Comparison of ENCODE assay signal across 22 cellular contexts in genomic region chr17:12591336-12591735, GRCh38.
DNase-seq lines count a peak whose midpoint lies in the region; ATAC-seq and TF ChIP-seq lines count a peak whose summit lies in the region.
"Had no signal": no experiment of that assay in that cellular context is flagged by ENCODE, and none has a peak within 500 bp of the region (broad histone marks: within the 10 kb centered on the region; RNA-seq: fewer than 3 reads in every experiment).

No MANE protein-coding gene starts in this region.

- no peak overlapping the region for H3K4me3 ChIP-seq in SJCRH30
- no peak overlapping the region for H3K4me3 ChIP-seq in neural progenitor cell
- H3K4me3 ChIP-seq: breast epithelium, dorsolateral prefrontal cortex, pancreas, skin epidermis had no signal

- H3K4me2 ChIP-seq in neural progenitor cell = no peak overlapping the region
- H3K4me2 ChIP-seq: KMS-11 had no signal

- H3K27me3 ChIP-seq in SJCRH30 (no peaks in the 10 kb centered on the region), neural progenitor cell (no peaks in the 10 kb centered on the region)
- H3K27me3 ChIP-seq: breast epithelium, dorsolateral prefrontal cortex, pancreas had no signal

- peaks cover 6% of the 10 kb centered on the region for H3K4me1 ChIP-seq in SJCRH30
- no peaks in the 10 kb centered on the region for H3K4me1 ChIP-seq in neural progenitor cell
- H3K4me1 ChIP-seq: breast epithelium, pancreas had no signal

- H3K79me2 ChIP-seq in neural progenitor cell (ENCODE audit: low read depth) = no peaks in the 10 kb centered on the region

- no peaks in the 10 kb centered on the region for H3K9me3 Mint-ChIP-seq in neural progenitor cell
- peaks cover 16% of the 10 kb centered on the region for H3K9me3 Mint-ChIP-seq in activated T-helper 1 cell treated with anti-CD3 and anti-CD28 coated beads, Interleukin-12 subunit alpha, Interleukin-12 subunit beta, Interleukin-2, Interleukin-4 antibody, amounts not matched to agents 30 ng/mL and 10 ng/mL and 1 ng/mL, durations not matched to agents 14 hours and 24 hours and 36 hours

- H2AFZ ChIP-seq in neural progenitor cell (replicated peaks) = peak overlapping the region; percentile 60

- H3K9me3 ChIP-seq in SJCRH30 (replicated peaks) = no peaks in the 10 kb centered on the region
- H3K9me3 ChIP-seq in neural progenitor cell (ENCODE audit: low read depth) = no peaks in the 10 kb centered on the region
- H3K9me3 ChIP-seq: breast epithelium, pancreas had no signal

- H3K27ac ChIP-seq in SJCRH30 (no peak overlapping the region), neural progenitor cell (no peak overlapping the region)
- H3K27ac ChIP-seq: breast epithelium, dorsolateral prefrontal cortex, KMS-11, pancreas, skin epidermis had no signal

- H3K36me3 ChIP-seq in SJCRH30 (no peaks in the 10 kb centered on the region), neural progenitor cell (no peaks in the 10 kb centered on the region)
- H3K36me3 ChIP-seq: breast epithelium, pancreas had no signal

- H3K4me1 Mint-ChIP-seq in neural progenitor cell = no peaks in the 10 kb centered on the region
- H3K4me1 Mint-ChIP-seq in activated T-helper 1 cell treated with anti-CD3 and anti-CD28 coated beads, Interleukin-12 subunit alpha, Interleukin-12 subunit beta, Interleukin-2, Interleukin-4 antibody, amounts not matched to agents 30 ng/mL and 10 ng/mL and 1 ng/mL, durations not matched to agents 14 hours and 24 hours and 36 hours (ENCODE audit: low read depth) = no peaks in the 10 kb centered on the region
- H3K4me1 Mint-ChIP-seq: activated naive CD8-positive, alpha-beta T cell treated with anti-CD3 and anti-CD28 coated beads for 36 hours; naive B cell had no signal

- H3F3A ChIP-seq in neural progenitor cell (ENCODE audit: low read depth) = no peaks in the 10 kb centered on the region

- peaks cover 3% of the 10 kb centered on the region for H3K27me3 Mint-ChIP-seq in neural progenitor cell (ENCODE audit: insufficient read depth, low read depth)
- H3K27me3 Mint-ChIP-seq in activated T-helper 1 cell treated with anti-CD3 and anti-CD28 coated beads, Interleukin-12 subunit alpha, Interleukin-12 subunit beta, Interleukin-2, Interleukin-4 antibody, amounts not matched to agents 30 ng/mL and 10 ng/mL and 1 ng/mL, durations not matched to agents 14 hours and 24 hours and 36 hours (ENCODE audit: insufficient read depth) = no peaks in the 10 kb centered on the region
- H3K27me3 Mint-ChIP-seq: activated naive CD8-positive, alpha-beta T cell treated with anti-CD3 and anti-CD28 coated beads for 36 hours; naive B cell had no signal

- H3K9ac ChIP-seq in neural progenitor cell = no peak overlapping the region
- H3K9ac ChIP-seq: KMS-11 had no signal

- no peaks in the 10 kb centered on the region for H3K36me3 Mint-ChIP-seq in neural progenitor cell
- no peaks in the 10 kb centered on the region for H3K36me3 Mint-ChIP-seq in activated T-helper 1 cell treated with anti-CD3 and anti-CD28 coated beads, Interleukin-12 subunit alpha, Interleukin-12 subunit beta, Interleukin-2, Interleukin-4 antibody, amounts not matched to agents 30 ng/mL and 10 ng/mL and 1 ng/mL, durations not matched to agents 14 hours and 24 hours and 36 hours (ENCODE audit: low read depth)
- H3K36me3 Mint-ChIP-seq: activated naive CD8-positive, alpha-beta T cell treated with anti-CD3 and anti-CD28 coated beads for 36 hours; naive B cell had no signal

- no peaks in the 10 kb centered on the region for H4K20me1 ChIP-seq in neural progenitor cell (ENCODE audit: low read depth)

- intact Hi-C loops in posterior cingulate gyrus (cut with DNase I) = no loop called here
- intact Hi-C loops in activated T-helper 1 cell treated with anti-CD3 and anti-CD28 coated beads, Interleukin-12 subunit alpha, Interleukin-12 subunit beta, Interleukin-2, Interleukin-4 antibody, amounts not matched to agents 30 ng/mL and 10 ng/mL and 1 ng/mL, durations not matched to agents 14 hours and 24 hours and 36 hours (cut with micrococcal nuclease) = no loop called here

- no peak overlapping the region for H3K27ac Mint-ChIP-seq in neural progenitor cell
- H3K27ac Mint-ChIP-seq in activated T-helper 1 cell treated with anti-CD3 and anti-CD28 coated beads, Interleukin-12 subunit alpha, Interleukin-12 subunit beta, Interleukin-2, Interleukin-4 antibody, amounts not matched to agents 30 ng/mL and 10 ng/mL and 1 ng/mL, durations not matched to agents 14 hours and 24 hours and 36 hours = no peak overlapping the region
- H3K27ac Mint-ChIP-seq: activated naive CD8-positive, alpha-beta T cell treated with anti-CD3 and anti-CD28 coated beads for 36 hours; naive B cell had no signal

- no peak for TF ChIP-seq CTCF in neural progenitor cell (IDR thresholded peaks at IDR 0.05)

- ATAC-seq in GM18858 (IDR thresholded peaks at IDR 0.05; ENCODE audit: unreplicated experiment) = no peak
- ATAC-seq: pancreas had no signal

- no peak overlapping the region for H3K4me3 Mint-ChIP-seq in neural progenitor cell
- no peak overlapping the region for H3K4me3 Mint-ChIP-seq in activated T-helper 1 cell treated with anti-CD3 and anti-CD28 coated beads, Interleukin-12 subunit alpha, Interleukin-12 subunit beta, Interleukin-2, Interleukin-4 antibody, amounts not matched to agents 30 ng/mL and 10 ng/mL and 1 ng/mL, durations not matched to agents 14 hours and 24 hours and 36 hours
- H3K4me3 Mint-ChIP-seq: activated naive CD8-positive, alpha-beta T cell treated with anti-CD3 and anti-CD28 coated beads for 36 hours; naive B cell had no signal

- DNase-seq in EH (ENCODE audit: low read depth) (peak; percentile 57), SJCRH30 (peak; percentile 59 to 73), glomerular visceral epithelial cell (ENCODE audit: extremely low spot score) (peak; percentile 80), neural progenitor cell (ENCODE audit: low spot score) (peak; percentile 20), posterior cingulate gyrus (no peak), SK-N-DZ (ENCODE audit: low spot score) (no peak)
- no peak for DNase-seq in activated T-helper 1 cell treated with anti-CD3 and anti-CD28 coated beads, Interleukin-12 subunit alpha, Interleukin-12 subunit beta, Interleukin-2, Interleukin-4 antibody, amounts not matched to agents 30 ng/mL and 10 ng/mL and 1 ng/mL, durations not matched to agents 14 hours and 24 hours and 36 hours (ENCODE audit: low spot score)
- DNase-seq: activated CD4-positive, CD25-positive, alpha-beta regulatory T cell treated with anti-CD3 and anti-CD28 coated beads, Interleukin-2, amount 50 U/mL, for 72 hours; activated naive CD8-positive, alpha-beta T cell treated with anti-CD3 and anti-CD28 coated beads for 36 hours; C1 segment of cervical spinal cord; dorsolateral prefrontal cortex; mammary epithelial cell; naive B cell; NCI-H1048; NCI-H2029 treated with DMSO at 0.1 percent for 48 hours; pancreas; stimulated activated CD4-positive, alpha-beta T cell treated with anti-CD3 and anti-CD28 coated beads, Interleukin-2, amount 100 ng/mL, for 48 hours; T1000 had no signal

Comparison
In these comparisons a context has a peak if more than half of its experiments do, and no peak if none do; other contexts are left out.
1. DNase-seq: peak in EH (single experiment), SJCRH30 (2 of 2), glomerular visceral epithelial cell (single experiment) and neural progenitor cell (single experiment); none in posterior cingulate gyrus (0 of 10), SK-N-DZ (single experiment) and activated T-helper 1 cell treated with anti-CD3 and anti-CD28 coated beads, Interleukin-12 subunit alpha, Interleukin-12 subunit beta, Interleukin-2, Interleukin-4 antibody, amounts not matched to agents 30 ng/mL and 10 ng/mL and 1 ng/mL, durations not matched to agents 14 hours and 24 hours and 36 hours (single experiment).